Comparison of ENCODE assay signal across 14 cellular contexts in the genomic region with DNA sequence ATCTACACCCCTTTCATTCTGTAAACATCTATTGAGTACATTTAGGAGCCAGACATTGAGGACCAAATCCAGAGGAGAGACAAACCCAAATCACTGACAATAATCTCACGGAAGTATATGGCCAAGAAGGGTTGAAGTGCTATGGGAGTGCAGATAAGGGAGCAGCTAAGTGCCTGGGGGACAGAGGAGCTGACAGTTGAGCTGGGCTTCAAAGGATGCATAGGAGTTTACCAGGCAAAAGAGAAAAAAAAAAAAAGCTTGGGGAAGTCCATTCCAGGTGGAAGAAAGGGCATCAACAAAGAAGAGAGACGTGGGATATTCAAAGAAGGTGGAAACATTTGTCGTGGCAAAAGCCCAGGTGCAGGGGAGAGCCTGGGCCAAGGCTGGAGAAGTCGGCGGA.
A peak's percentile ranks its signal among the peaks of the same experiment; 100 is the strongest.
DNase-seq lines count a peak whose midpoint lies in the region; ATAC-seq and TF ChIP-seq lines count a peak whose summit lies in the region.
"Had no signal": no experiment of that assay in that cellular context is flagged by ENCODE, and none has a peak within 500 bp of the region (broad histone marks: within the 10 kb centered on the region; RNA-seq: fewer than 3 reads in every experiment).

No MANE protein-coding gene starts in this region.

- DNase-seq in AG04450 (ENCODE audit: low read depth, low spot score) (no peak), islet precursor cell (peak; percentile 36), progenitor cell of endocrine pancreas (ENCODE audit: low spot score, unreplicated experiment) (no peak), hypothalamus (lab: John Stamatoyannopoulos, UW) (no peak), GM13977 (ENCODE audit: low spot score) (no peak)
- DNase-seq: AML-193; CD4-positive, alpha-beta T cell; IMR-90 had no signal

- peaks cover 3% of the 10 kb centered on the region; the same call in 1 of the 2 replicates for H3K4me1 ChIP-seq in HEK293 (ENCODE audit: control insufficient read depth, insufficient read depth, low read length)

- H3K4me3 ChIP-seq in AG04450 (ENCODE audit: low read depth, low read length) (no peak overlapping the region), HEK293 (ENCODE audit: low read depth, low read length) (no peak overlapping the region)
- H3K4me3 ChIP-seq: GM23338, K562 had no signal

- POLR2A ChIA-PET in AG04450 (lab: Yijun Ruan, JAX) (no interaction called here), HEK293 (lab: Yijun Ruan, JAX) (no interaction called here)

- no peak overlapping the region for H3K4me3 Mint-ChIP-seq in progenitor cell of endocrine pancreas (ENCODE audit: low read depth)
- H3K4me3 Mint-ChIP-seq: CD4-positive, alpha-beta T cell; GM23338 had no signal

- peaks cover 9% of the 10 kb centered on the region for H3K4me1 Mint-ChIP-seq in progenitor cell of endocrine pancreas (ENCODE audit: low read depth)
- H3K4me1 Mint-ChIP-seq: GM23338 had no signal

- H3K27me3 Mint-ChIP-seq in progenitor cell of endocrine pancreas: peaks cover 5% of the 10 kb centered on the region

- H3K9me3 ChIP-seq in AG04450 (ENCODE audit: control insufficient read depth, insufficient read depth, low read length) (no peaks in the 10 kb centered on the region; the same call in 1 of the 2 replicates), HEK293 (ENCODE audit: control insufficient read depth, insufficient read depth, low read depth, low read length) (no peaks in the 10 kb centered on the region)

- H3K27ac Mint-ChIP-seq in progenitor cell of endocrine pancreas: peak overlapping the region; percentile 62
- H3K27ac Mint-ChIP-seq: CD4-positive, alpha-beta T cell; GM23338 had no signal

- no peak for ATAC-seq in HG03571 (IDR thresholded peaks at IDR 0.05; ENCODE audit: unreplicated experiment)
- ATAC-seq: GM23338, HCT116, K562 had no signal

- CTCF ChIA-PET in AG04450 (lab: Charles Lee): no interaction called here
- CTCF ChIA-PET in HEK293 (lab: Yijun Ruan, JAX): no interaction called here

- TF ChIP-seq CTCF in AG04450 (IDR thresholded peaks at IDR 0.05; ENCODE audit: low read depth, low read length) (no peak), HEK293 (tag by site-specific recombination; IDR thresholded peaks at IDR 0.05) (no peak), progenitor cell of endocrine pancreas (IDR thresholded peaks at IDR 0.05; ENCODE audit: unreplicated experiment) (no peak), GM13977 (IDR thresholded peaks at IDR 0.05; ENCODE audit: extremely low read depth, insufficient read depth, missing control alignments) (no peak)

- peak overlapping the region; percentile 31 for H3K27ac ChIP-seq in AG04450 (ENCODE audit: low read depth, low read length)
- no peak overlapping the region for H3K27ac ChIP-seq in HEK293 (ENCODE audit: extremely low read depth, low read depth, low read length)
- H3K27ac ChIP-seq: C4-2B had no signal

- H3K36me3 Mint-ChIP-seq in progenitor cell of endocrine pancreas (ENCODE audit: insufficient read depth): peaks cover 1% of the 10 kb centered on the region

- no peaks in the 10 kb centered on the region for H3K36me3 ChIP-seq in HEK293 (ENCODE audit: control insufficient read depth in 2 of 2, insufficient read depth in 1 of 2, low read length in 2 of 2)

- in situ Hi-C loops in GM13977 (cut with MboI; ENCODE audit: low pct_unique_long_range_greater_than_20kb, low sequenced_read_pairs, unreplicated experiment): no loop called here

- H3K9me3 Mint-ChIP-seq in progenitor cell of endocrine pancreas (ENCODE audit: low read depth): peaks cover 8% of the 10 kb centered on the region

- H3K27me3 ChIP-seq in AG04450 (ENCODE audit: control insufficient read depth, insufficient read depth, low read length): peaks cover 38% of the 10 kb centered on the region

TF ChIP-seq in HEK293, 187 proteins besides CTCF, POLR2A, EP300 and RAD21:
- TF ChIP-seq ZNF664 (tag by site-specific recombination; IDR thresholded peaks at IDR 0.05) (no peak), ZFP3 (tag by site-specific recombination; IDR thresholded peaks at IDR 0.05; ENCODE audit: low read depth) (peak; percentile 83)
